In genomic region chr1:239786464-239786863, GRCh38 we compare ENCODE assay signal across 19 cellular contexts.
DNase-seq lines count a peak whose midpoint lies in the region; ATAC-seq and TF ChIP-seq lines count a peak whose summit lies in the region.
"Had no signal": no experiment of that assay in that cellular context is flagged by ENCODE, and none has a peak within 500 bp of the region (broad histone marks: within the 10 kb centered on the region; RNA-seq: fewer than 3 reads in every experiment).

No MANE protein-coding gene starts in this region.

- no peaks in the 10 kb centered on the region for H3K4me1 Mint-ChIP-seq in progenitor cell of endocrine pancreas (ENCODE audit: low read depth)
- H3K4me1 Mint-ChIP-seq: B cell, CD14-positive monocyte had no signal

- H3K36me3 ChIP-seq in H7 (replicated peaks; ENCODE audit: control insufficient read depth, insufficient read depth, low read length) (no peaks in the 10 kb centered on the region), WERI-Rb-1 (no peaks in the 10 kb centered on the region)
- H3K36me3 ChIP-seq: HAP-1, SJSA1 had no signal

- no peaks in the 10 kb centered on the region for H3K36me3 Mint-ChIP-seq in progenitor cell of endocrine pancreas (ENCODE audit: insufficient read depth)
- peaks cover 10 to 12% of the 10 kb centered on the region in 2 donors for H3K36me3 Mint-ChIP-seq in activated naive CD4-positive, alpha-beta T cell treated with anti-CD3 and anti-CD28 coated beads, Interleukin-2, amount 50 U/mL, for 72 hours
- H3K36me3 Mint-ChIP-seq: CD14-positive monocyte had no signal

- DNase-seq in H7 (peak; percentile 19), WERI-Rb-1 (peak; percentile 88), iPS-NIHi11 (ENCODE audit: low spot score) (peak; percentile 52), progenitor cell of endocrine pancreas (ENCODE audit: low spot score, unreplicated experiment) (no peak), GM13976 (ENCODE audit: low spot score) (no peak)
- no peak for DNase-seq in activated naive CD4-positive, alpha-beta T cell treated with anti-CD3 and anti-CD28 coated beads, Interleukin-2, amount 50 U/mL, for 72 hours (ENCODE audit: low spot score in 2 of 2)
- DNase-seq: DMS53, EL, NCI-H1105 treated with DMSO at 0.1 percent for 48 hours, NCI-H2029 treated with DMSO at 0.1 percent for 48 hours, NCI-H345, NCI-H524 treated with DMSO at 0.1 percent for 48 hours had no signal

- H3K27ac ChIP-seq in WERI-Rb-1 = no peak overlapping the region
- H3K27ac ChIP-seq: KMS-11, SJSA1 had no signal

- no peaks in the 10 kb centered on the region for H3K27me3 ChIP-seq in H7 (ENCODE audit: control insufficient read depth, insufficient read depth, low read length)
- no peaks in the 10 kb centered on the region for H3K27me3 ChIP-seq in WERI-Rb-1 (ENCODE audit: insufficient read depth, low read depth, severe bottlenecking)
- H3K27me3 ChIP-seq: SJSA1 had no signal

- peaks cover 2% of the 10 kb centered on the region for H3K27me3 Mint-ChIP-seq in progenitor cell of endocrine pancreas
- H3K27me3 Mint-ChIP-seq: B cell had no signal

- H3K9me3 Mint-ChIP-seq in progenitor cell of endocrine pancreas (ENCODE audit: low read depth) = peaks cover 20% of the 10 kb centered on the region
- peaks cover 6 to 16% of the 10 kb centered on the region in 2 donors for H3K9me3 Mint-ChIP-seq in activated naive CD4-positive, alpha-beta T cell treated with anti-CD3 and anti-CD28 coated beads, Interleukin-2, amount 50 U/mL, for 72 hours

- no peak for ATAC-seq in HG02610 (IDR thresholded peaks at IDR 0.05; ENCODE audit: unreplicated experiment)
- no peak for ATAC-seq in activated naive CD4-positive, alpha-beta T cell treated with anti-CD3 and anti-CD28 coated beads, Interleukin-2, amount 50 U/mL, for 72 hours
- ATAC-seq: Right ventricle myocardium inferior had no signal

- in situ Hi-C loops in GM13976 (cut with MboI; ENCODE audit: low sequenced_read_pairs, unreplicated experiment) = no loop called here

- TF ChIP-seq CTCF in WERI-Rb-1 (IDR thresholded peaks at IDR 0.05; ENCODE audit: low read depth, low read length) (no peak), progenitor cell of endocrine pancreas (IDR thresholded peaks at IDR 0.05; ENCODE audit: unreplicated experiment) (no peak), GM13976 (IDR thresholded peaks at IDR 0.05; ENCODE audit: borderline replicate concordance, control extremely low read depth, extremely low read depth, insufficient read depth, missing control alignments) (no peak)

- peak overlapping the region; percentile 85 for H3K27ac Mint-ChIP-seq in progenitor cell of endocrine pancreas
- peak overlapping the region in 1 of 2 donors; percentile 72 for H3K27ac Mint-ChIP-seq in activated naive CD4-positive, alpha-beta T cell treated with anti-CD3 and anti-CD28 coated beads, Interleukin-2, amount 50 U/mL, for 72 hours
- H3K27ac Mint-ChIP-seq: B cell had no signal

- no peaks in the 10 kb centered on the region for H3K9me3 ChIP-seq in WERI-Rb-1 (ENCODE audit: severe bottlenecking)
- H3K9me3 ChIP-seq: HAP-1, SJSA1 had no signal

- H3K4me3 Mint-ChIP-seq in progenitor cell of endocrine pancreas (ENCODE audit: low read depth) = no peak overlapping the region
- H3K4me3 Mint-ChIP-seq: B cell, CD14-positive monocyte had no signal

- H3K4me3 ChIP-seq in H7 (ENCODE audit: insufficient read depth, low read depth, low read length) (no peak overlapping the region), WERI-Rb-1 (ENCODE audit: low read depth, low read length) (no peak overlapping the region)
- H3K4me3 ChIP-seq: HAP-1, SJSA1 had no signal

Comparison
In these comparisons a context has a peak if more than half of its experiments do, and no peak if none do; other contexts are left out.
1. DNase-seq: peak in H7 (single experiment), WERI-Rb-1 (single experiment) and iPS-NIHi11 (single experiment); none in progenitor cell of endocrine pancreas (single experiment), GM13976 (single experiment) and activated naive CD4-positive, alpha-beta T cell treated with anti-CD3 and anti-CD28 coated beads, Interleukin-2, amount 50 U/mL, for 72 hours (0 of 2).